8 cellular contexts compared by ENCODE assay signal in the genomic region with DNA sequence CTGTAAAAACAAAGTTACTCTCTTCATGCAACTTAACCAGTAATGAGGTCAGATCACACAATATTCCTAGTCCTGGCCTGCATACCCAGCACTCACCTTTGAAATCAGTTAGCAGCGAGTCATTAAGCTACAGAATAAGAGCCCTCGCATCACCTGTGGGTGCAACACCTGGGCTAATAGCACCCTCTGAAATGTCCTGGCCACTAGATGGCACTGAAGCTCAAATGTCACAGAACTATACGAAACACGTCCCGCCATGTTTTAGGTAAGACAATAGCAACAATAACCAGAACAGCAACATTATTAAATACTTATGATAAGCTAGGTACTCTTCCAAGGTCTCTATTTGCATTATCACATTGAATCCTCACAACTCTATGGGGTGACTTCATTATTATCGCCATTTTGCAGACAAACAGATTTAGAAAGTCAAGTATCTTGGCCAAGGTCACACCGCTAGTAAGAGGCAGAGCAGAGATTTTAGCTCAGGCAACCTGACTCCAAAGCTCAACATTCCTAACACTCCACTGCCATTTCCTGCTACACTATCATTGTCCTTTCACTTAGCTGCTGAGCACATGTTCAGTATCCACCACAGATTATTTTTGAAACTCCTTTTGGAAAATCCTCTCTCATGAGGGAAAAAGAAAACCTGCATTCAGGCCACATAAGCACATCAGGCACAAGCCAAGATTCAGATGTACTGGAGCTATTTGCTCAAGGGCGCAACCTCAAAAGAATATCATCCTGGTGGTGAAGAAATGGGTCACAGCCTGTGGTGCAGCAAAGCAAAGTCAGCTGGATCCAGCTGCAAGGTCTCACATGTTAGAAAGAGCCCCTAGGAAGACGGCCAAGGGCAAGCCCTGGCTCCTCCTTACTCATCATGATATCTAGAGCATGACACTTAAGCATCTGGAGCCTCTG. TPM values are rescaled to one million over a fixed set of nuclear protein-coding genes. Genes with fewer than 3 reads are reported as not detected.
A peak's percentile ranks its signal among the peaks of the same experiment; 100 is the strongest.
DNase-seq lines count a peak whose midpoint lies in the region; ATAC-seq and TF ChIP-seq lines count a peak whose summit lies in the region.

No MANE protein-coding gene starts in this region.

- H3K36me3 ChIP-seq in SJSA1, result peaks cover 37% of the 10 kb centered on the region

- in situ Hi-C loops in G401 (cut with HindIII; ENCODE audit: low sequenced_read_pairs), result no loop called here

- peak overlapping the region; percentile 43 for H3K27ac ChIP-seq in SJSA1

- H3K4me3 ChIP-seq in SJSA1, result no peak overlapping the region
- H3K4me3 ChIP-seq in fibroblast of pulmonary artery (replicated peaks; ENCODE audit: low read depth, low read length), result no peak overlapping the region
- H3K4me3 ChIP-seq in retinal pigment epithelial cell (ENCODE audit: low read length), result no peak overlapping the region

- no peaks in the 10 kb centered on the region for H3K27me3 ChIP-seq in SJSA1 (replicated peaks)

- peak; percentile 66 for ATAC-seq in HG03378 (IDR thresholded peaks at IDR 0.05; ENCODE audit: unreplicated experiment)

- peak; percentile 22 for DNase-seq in G401 (ENCODE audit: low spot score)
- no peak for DNase-seq in SJSA1 (ENCODE audit: low read depth in 1 of 2, low spot score in 2 of 2)
- peak; percentile 72 for DNase-seq in fibroblast of pulmonary artery (ENCODE audit: low read depth)
- no peak for DNase-seq in retinal pigment epithelial cell (ENCODE audit: low read depth)
- DNase-seq in SW 1271 (lab: John Stamatoyannopoulos, UW), result no peak
- DNase-seq in activated CD8-positive, alpha-beta memory T cell treated with anti-CD3 and anti-CD28 coated beads for 24 hours, result no peak
- no peak for DNase-seq in C1 segment of cervical spinal cord (lab: John Stamatoyannopoulos, UW)

- H3K9me3 ChIP-seq in SJSA1 (replicated peaks), result no peaks in the 10 kb centered on the region

- peaks cover 47% of the 10 kb centered on the region for H3K4me1 ChIP-seq in SJSA1 (replicated peaks)

- TF ChIP-seq CTCF in fibroblast of pulmonary artery (IDR thresholded peaks at IDR 0.05; ENCODE audit: low read length, missing control alignments), result peak; percentile 17
- peak; percentile 37 for TF ChIP-seq CTCF in retinal pigment epithelial cell (conservative IDR thresholded peaks at IDR 0.05; ENCODE audit: low read depth, low read length)

RNA-seq across cellular contexts. Expression of a gene that starts 59.5 kb away (rescaled TPM):
- total RNA-seq in G401 (2014; rRNA removed; shearing (Covaris generic)), result not detected in 2 replicates
- 0.16 TPM in 1 of 2 replicates, not detected in the other for total RNA-seq in SJSA1 (2014; rRNA removed; shearing (Covaris generic))

Comparison
In these comparisons a context has a peak if more than half of its experiments do, and no peak if none do; other contexts are left out.
1. DNase-seq: peak in G401 (single experiment) and fibroblast of pulmonary artery (single experiment); none in SJSA1 (0 of 2), retinal pigment epithelial cell (single experiment), SW 1271 (0 of 2), activated CD8-positive, alpha-beta memory T cell treated with anti-CD3 and anti-CD28 coated beads for 24 hours (single experiment) and C1 segment of cervical spinal cord (0 of 14).